27 cellular contexts compared by ENCODE assay signal in the genomic region with DNA sequence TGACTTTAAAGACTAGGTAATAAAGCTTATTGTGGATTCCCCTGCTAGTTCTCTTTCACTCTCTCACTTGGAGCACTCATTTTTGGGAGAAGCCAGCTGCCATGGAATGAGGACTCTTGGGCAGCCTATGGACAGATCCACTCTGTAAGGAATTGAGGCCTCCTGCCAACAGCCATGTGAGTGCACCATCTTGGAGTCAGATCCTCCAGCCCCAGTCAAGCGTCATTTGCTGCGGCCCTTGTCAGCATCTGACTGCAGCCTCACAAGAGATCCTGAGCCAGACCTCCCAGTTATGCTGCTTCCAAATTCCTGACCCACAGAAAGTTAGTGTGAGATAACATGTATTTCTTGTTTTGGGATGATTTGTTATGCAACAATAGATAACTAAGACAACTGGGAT.
"Had no signal": no experiment of that assay in that cellular context is flagged by ENCODE, and none has a peak within 500 bp of the region (broad histone marks: within the 10 kb centered on the region; RNA-seq: fewer than 3 reads in every experiment).

No MANE protein-coding gene starts in this region.

- H3K27me3 ChIP-seq: brain microvascular endothelial cell, dorsolateral prefrontal cortex, foreskin keratinocyte, gastrocnemius medialis had no signal

- ATAC-seq: activated CD4-positive, CD25-positive, alpha-beta regulatory T cell treated with anti-CD3 and anti-CD28 coated beads, Interleukin-2, amount 50 U/mL, for 24 hours; activated CD8-positive, alpha-beta T cell treated with anti-CD3 and anti-CD28 coated beads for 36 hours; activated T-cell treated with anti-CD3 and anti-CD28 coated beads, Interleukin-2, amount 50 U/mL, for 4 hours; activated T-helper 17 cell treated with anti-CD3 and anti-CD28 coated beads, Interleukin-2, amount 50 U/mL, for 72 hours; esophagus mucosa; foreskin keratinocyte; gastrocnemius medialis; T-helper 17 cell had no signal

- H3K4me3 ChIP-seq: coronary artery, dorsolateral prefrontal cortex, gastrocnemius medialis had no signal

- H3K36me3 ChIP-seq: brain microvascular endothelial cell, gastrocnemius medialis, WERI-Rb-1 had no signal

- H3K9me3 ChIP-seq: gastrocnemius medialis had no signal

- H3K27ac ChIP-seq: brain microvascular endothelial cell, coronary artery, dorsolateral prefrontal cortex, foreskin keratinocyte, gastrocnemius medialis, WERI-Rb-1 had no signal

- DNase-seq: activated B cell treated with CpG ODN at 0.5 μM for 24 hours; activated CD4-positive, alpha-beta T cell treated with anti-CD3 and anti-CD28 coated beads for 48 hours; activated CD4-positive, alpha-beta T cell treated with anti-CD3 and anti-CD28 coated beads, Interleukin-2, amount 50 U/mL, for 1 hour; activated CD4-positive, alpha-beta T cell treated with anti-CD3 and anti-CD28 coated beads, Interleukin-2, amount 50 U/mL, for 48 hours; activated CD8-positive, alpha-beta memory T cell treated with anti-CD3 and anti-CD28 coated beads for 24 hours; activated CD8-positive, alpha-beta T cell treated with anti-CD3 and anti-CD28 coated beads for 36 hours; activated effector memory CD4-positive, alpha-beta T cell treated with Interleukin-2 at 50 U/mL for 16 hours; activated gamma-delta T cell treated with Interleukin-2 at 50 U/mL for 16 hours; activated naive CD4-positive, alpha-beta T cell treated with anti-CD3 and anti-CD28 coated beads, Interleukin-2, amount 50 U/mL, for 16 hours; activated naive CD4-positive, alpha-beta T cell treated with Interleukin-2 at 50 U/mL for 16 hours; activated T-cell treated with anti-CD3 and anti-CD28 coated beads, Interleukin-2, amount 50 U/mL, for 4 hours; amniotic stem cell; anterior cingulate cortex; brain microvascular endothelial cell; dorsolateral prefrontal cortex; effector memory CD4-positive, alpha-beta T cell; endodermal cell; foreskin keratinocyte; gastrocnemius medialis; T-helper 1 cell; T-helper 17 cell; T1000; WERI-Rb-1 had no signal
